ENCODE assay signal across 10 cellular contexts in the genomic region with DNA sequence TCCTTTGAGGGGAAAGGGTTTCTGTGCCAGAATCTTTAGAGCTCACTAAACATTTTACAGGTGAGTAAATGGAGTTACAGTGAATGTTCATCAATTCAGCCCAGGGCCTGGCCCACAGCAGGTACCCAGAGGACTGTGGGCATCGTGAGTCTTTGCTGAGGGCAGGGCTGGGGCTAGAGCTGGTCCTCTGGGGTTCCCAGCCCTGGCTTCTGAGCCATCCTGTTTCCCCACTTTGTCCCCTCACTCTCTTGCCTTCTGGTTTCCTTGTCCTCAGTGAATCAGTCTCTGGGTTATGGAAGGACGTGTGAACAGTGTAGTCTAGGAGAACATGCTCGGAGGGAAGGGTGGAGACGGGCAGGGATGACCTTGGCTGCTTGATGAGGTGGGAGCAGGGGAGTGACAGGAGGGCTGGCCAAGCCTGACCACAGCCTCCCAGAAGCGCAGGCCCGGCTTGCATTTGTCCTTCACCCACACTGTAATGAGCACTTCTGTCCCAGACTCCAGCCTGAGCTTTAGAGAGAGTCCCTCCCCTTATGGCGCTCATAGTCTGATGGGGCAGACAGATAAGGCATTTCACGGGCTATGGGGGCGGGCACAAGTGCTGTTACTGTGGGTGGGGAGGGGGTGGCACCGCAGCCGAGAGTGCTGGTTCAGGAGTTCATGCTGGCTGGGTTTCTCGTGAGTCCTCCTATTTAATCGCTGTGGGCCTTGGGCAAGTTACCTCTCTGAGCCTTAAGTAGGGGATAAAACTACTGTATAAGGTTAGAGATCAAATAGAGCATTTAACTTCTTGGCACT. TPM values are rescaled to one million over a fixed set of nuclear protein-coding genes. Genes with fewer than 3 reads are reported as not detected.
DNase-seq lines count a peak whose midpoint lies in the region; ATAC-seq, FAIRE-seq and TF ChIP-seq lines count a peak whose summit lies in the region.
"Had no signal": no experiment of that assay in that cellular context is flagged by ENCODE, and none has a peak within 500 bp of the region (broad histone marks: within the 10 kb centered on the region; RNA-seq: fewer than 3 reads in every experiment).

No MANE protein-coding gene starts in this region.

- no peak for TF ChIP-seq POLR2A in K562 (conservative IDR thresholded peaks at IDR 0.05)
- TF ChIP-seq POLR2A in upper lobe of left lung (IDR thresholded peaks at IDR 0.05): peak in 2 of 4 donors; percentile 18 to 77

- H3K27me3 ChIP-seq in K562 (ENCODE audit: control insufficient read depth in 2 of 2, insufficient read depth in 2 of 2, low read length in 2 of 2) (no peaks in the 10 kb centered on the region), upper lobe of left lung (no peaks in the 10 kb centered on the region)

- peaks cover 49% of the 10 kb centered on the region for H3K4me1 Mint-ChIP-seq in activated CD8-positive, alpha-beta memory T cell treated with anti-CD3 and anti-CD28 coated beads, Interleukin-2, amount 10 ng/mL, durations not matched to agents 7 days and 5 days
- peaks cover 53 to 91% (median 81%) of the 10 kb centered on the region in 4 donors for H3K4me1 Mint-ChIP-seq in naive thymus-derived CD8-positive, alpha-beta T cell

- H3K4me2 ChIP-seq in K562 (ENCODE audit: insufficient read depth, low read length): peak overlapping the region; percentile 34; the same call in 1 of the 2 replicates
- H3K4me2 ChIP-seq: A549 had no signal

- H3K4me3 ChIP-seq in K562: no peak overlapping the region
- H3K4me3 ChIP-seq in upper lobe of left lung: peak overlapping the region in 1 of 4 donors; percentile 9
- H3K4me3 ChIP-seq: A549 had no signal

- TF ChIP-seq CTCF in K562 (IDR thresholded peaks at IDR 0.05 in 2 of 3, conservative IDR thresholded peaks at IDR 0.05 in 1 of 3; ENCODE audit: insufficient read depth in 2 of 3, low read depth in 1 of 3, low read length in 3 of 3): no peak
- no peak for TF ChIP-seq CTCF in upper lobe of left lung (IDR thresholded peaks at IDR 0.05)

- no peak for TF ChIP-seq RAD21 in K562 (CRISPR knock-in tag; conservative IDR thresholded peaks at IDR 0.05 in 1 of 2, IDR thresholded peaks at IDR 0.05 in 1 of 2)

- intact Hi-C loops in K562 (cut with micrococcal nuclease): no loop called here

- H3K36me3 Mint-ChIP-seq in activated CD8-positive, alpha-beta memory T cell treated with anti-CD3 and anti-CD28 coated beads, Interleukin-2, amount 10 ng/mL, durations not matched to agents 7 days and 5 days: peaks cover 62% of the 10 kb centered on the region
- peaks cover 4 to 38% (median 30%) of the 10 kb centered on the region in 3 donors for H3K36me3 Mint-ChIP-seq in naive thymus-derived CD8-positive, alpha-beta T cell

- H3K79me2 ChIP-seq in K562 (ENCODE audit: control insufficient read depth, insufficient read depth, low read length): peaks cover 88% of the 10 kb centered on the region

- H3K9me3 ChIP-seq in K562 (replicated peaks; ENCODE audit: control insufficient read depth, insufficient read depth, low read depth, low read length): no peaks in the 10 kb centered on the region
- no peaks in the 10 kb centered on the region for H3K9me3 ChIP-seq in upper lobe of left lung
- H3K9me3 ChIP-seq: A549 had no signal

- peak overlapping the region; percentile 40 for H3K4me3 Mint-ChIP-seq in activated CD8-positive, alpha-beta memory T cell treated with anti-CD3 and anti-CD28 coated beads, Interleukin-2, amount 10 ng/mL, durations not matched to agents 7 days and 5 days
- H3K4me3 Mint-ChIP-seq in naive thymus-derived CD8-positive, alpha-beta T cell: peak overlapping the region; percentile 65 to 87 (median 76)
- H3K4me3 Mint-ChIP-seq: IgD-negative memory B cell had no signal

- H3K27me3 Mint-ChIP-seq in activated CD8-positive, alpha-beta memory T cell treated with anti-CD3 and anti-CD28 coated beads, Interleukin-2, amount 10 ng/mL, durations not matched to agents 7 days and 5 days: no peaks in the 10 kb centered on the region
- no peaks in the 10 kb centered on the region for H3K27me3 Mint-ChIP-seq in naive thymus-derived CD8-positive, alpha-beta T cell
- H3K27me3 Mint-ChIP-seq: IgD-negative memory B cell had no signal

- DNase-seq in activated CD8-positive, alpha-beta memory T cell treated with anti-CD3 and anti-CD28 coated beads, Interleukin-2, amount 10 ng/mL, durations not matched to agents 7 days and 5 days: peak; percentile 69
- DNase-seq in activated CD8-positive, alpha-beta memory T cell treated with anti-CD3 and anti-CD28 coated beads for 24 hours: no peak
- DNase-seq in K562 (ENCODE audit: extremely low read depth in 1 of 4, low spot score in 3 of 4): peak; percentile 64 to 81 (median 78)
- peak in 8 of 10 donors; percentile 43 to 72 (median 54) for DNase-seq in naive thymus-derived CD8-positive, alpha-beta T cell
- DNase-seq in upper lobe of left lung: peak in 1 of 2 donors; percentile 83
- no peak for DNase-seq in NK-92 (lab: John Stamatoyannopoulos, UW; ENCODE audit: unreplicated experiment)
- DNase-seq in NCI-H2171 (lab: John Stamatoyannopoulos, UW): no peak
- DNase-seq in mesenteric fat pad (ENCODE audit: low spot score): no peak

- H3K4me1 ChIP-seq in K562 (replicated peaks in 1 of 2; ENCODE audit: control insufficient read depth in 2 of 2, insufficient read depth in 2 of 2, low read length in 2 of 2): peaks cover 28 to 40% of the 10 kb centered on the region in 2 experiments
- peaks cover 26 to 68% (median 40%) of the 10 kb centered on the region in 4 donors for H3K4me1 ChIP-seq in upper lobe of left lung
- H3K4me1 ChIP-seq: A549 had no signal

- peaks cover 15% of the 10 kb centered on the region for H3K9me1 ChIP-seq in K562 (ENCODE audit: control insufficient read depth, insufficient read depth, low read length)

- H2AFZ ChIP-seq in K562 (ENCODE audit: low read depth, low read length): no peak overlapping the region

- WGBS in K562 (ENCODE audit: insufficient coverage, low coverage, missing lambda C conversion rate): 29% methylated on average over 13 of the region's 13 CpGs
- WGBS in upper lobe of left lung, 2 donors: 41 to 66% methylated on average over 12 of the region's 13 CpGs

- ATAC-seq in activated CD8-positive, alpha-beta memory T cell treated with anti-CD3 and anti-CD28 coated beads, Interleukin-2, amount 10 ng/mL, durations not matched to agents 7 days and 5 days: peak; percentile 87
- ATAC-seq in K562: peak; percentile 87
- peak; percentile 86 to 91 for ATAC-seq in naive thymus-derived CD8-positive, alpha-beta T cell
- peak; percentile 69 to 81 for ATAC-seq in upper lobe of left lung (ENCODE audit: low FRiP score in 2 of 2)
- ATAC-seq: A549 had no signal

- peak overlapping the region; percentile 53 for H3K27ac Mint-ChIP-seq in activated CD8-positive, alpha-beta memory T cell treated with anti-CD3 and anti-CD28 coated beads, Interleukin-2, amount 10 ng/mL, durations not matched to agents 7 days and 5 days
- H3K27ac Mint-ChIP-seq in naive thymus-derived CD8-positive, alpha-beta T cell: peak overlapping the region; percentile 84 to 95 (median 90)
- H3K27ac Mint-ChIP-seq: IgD-negative memory B cell had no signal

- peaks cover 92% of the 10 kb centered on the region; the same call in 2 of the 3 replicates for H3K36me3 ChIP-seq in K562 (ENCODE audit: control insufficient read depth, insufficient read depth, low read length)
- peaks cover 6 to 20% (median 15%) of the 10 kb centered on the region in 4 donors for H3K36me3 ChIP-seq in upper lobe of left lung

- no peak for TF ChIP-seq EP300 in K562 (IDR thresholded peaks at IDR 0.05; ENCODE audit: low read length)
- TF ChIP-seq EP300 in upper lobe of left lung (IDR thresholded peaks at IDR 0.05): no peak

- H3K9ac ChIP-seq in K562 (ENCODE audit: insufficient read depth in 1 of 2, low read depth in 2 of 2, low read length in 2 of 2): peak overlapping the region in 1 of 2 experiments; percentile 31; a peak in 1 of 4 replicates

- H3K9me3 Mint-ChIP-seq in activated CD8-positive, alpha-beta memory T cell treated with anti-CD3 and anti-CD28 coated beads, Interleukin-2, amount 10 ng/mL, durations not matched to agents 7 days and 5 days (ENCODE audit: low read depth): no peaks in the 10 kb centered on the region
- H3K9me3 Mint-ChIP-seq in naive thymus-derived CD8-positive, alpha-beta T cell: no peaks in the 10 kb centered on the region
- H3K9me3 Mint-ChIP-seq: IgD-negative memory B cell had no signal

- CTCF ChIA-PET in activated CD8-positive, alpha-beta memory T cell treated with anti-CD3 and anti-CD28 coated beads, Interleukin-2, amount 10 ng/mL, durations not matched to agents 7 days and 5 days (lab: Charles Lee): interaction anchor here (0.6 to 2.3 kb wide), 9 partner anchors 10 to 144 kb away, joined by 3 to 9 read pairs (median 4); no protein-coding TSS in a partner anchor
- CTCF ChIA-PET in K562 (lab: Yijun Ruan, JAX; ENCODE audit: low intra/inter-chr PET ratio): no interaction called here

- in situ Hi-C loops in K562 (cut with MboI): no loop called here

- FAIRE-seq in K562 (lab: Jason Lieb, UNC): peak; percentile 85
- FAIRE-seq: A549 had no signal

- H4K20me1 ChIP-seq in K562 (replicated peaks; ENCODE audit: control insufficient read depth, insufficient read depth, low read length): peaks cover 62% of the 10 kb centered on the region

- H3K27ac ChIP-seq in K562 (ENCODE audit: extremely low read depth, low read depth, low read length) (no peak overlapping the region; the same call in 2 of the 3 replicates), upper lobe of left lung (peak overlapping the region; percentile 78 to 83 (median 82))
- H3K27ac ChIP-seq: A549 had no signal

- BruUV-seq in K562 (replicated peaks; lab: Mats Ljungman, UMichigan): no TSS peak

- POLR2A ChIA-PET in K562 (lab: Yijun Ruan, JAX): interaction anchor here (0.5 to 3.1 kb wide), 9 partner anchors 7 to 88 kb away, joined by 3 to 28 read pairs (median 5); partner anchors contain the start of gene TBC1D14
- POLR2A ChIA-PET in naive thymus-derived CD8-positive, alpha-beta T cell (lab: Charles Lee): interaction anchor here (0.6 to 5.0 kb wide), 11 partner anchors 9 to 141 kb away, joined by 3 to 43 read pairs (median 5); partner anchors contain the start of genes GRPEL1 and TBC1D14

RNA-seq across cellular contexts. Expression of gene TBC1D14, which starts 17.3 kb away (rescaled TPM):
- total RNA-seq in activated CD8-positive, alpha-beta memory T cell treated with anti-CD3 and anti-CD28 coated beads, Interleukin-2, amount 10 ng/mL, durations not matched to agents 7 days and 5 days: 10 to 100 TPM; 49.0 to 49.1 TPM
- total RNA-seq in K562 (2011; cell fraction: chromatin; rRNA removed; ENCODE audit: low replicate concordance): 61.0 and 70.3 TPM in 2 replicates
- total RNA-seq in K562 (2011; cell fraction: nucleolus; rRNA removed): 50.4 and 54.0 TPM in 2 replicates
- total RNA-seq in K562 (2011; cell fraction: nucleoplasm; rRNA removed): 45.9 and 49.3 TPM in 2 replicates
- 50.2 and 54.4 TPM in 2 replicates for total RNA-seq in K562 (2014; rRNA removed)
- total RNA-seq in K562 (2014; rRNA removed; fragmentation: Illumina TruSeq; extraction: Trizol): 44.8 and 45.5 TPM in 2 replicates
- 55.8 and 57.7 TPM in 2 replicates for total RNA-seq in K562 (2015; rRNA removed; fragmentation: Illumina TruSeq; extraction: Trizol)
- total RNA-seq in K562 (2021): 55.4 and 59.6 TPM in 2 replicates
- 31.4 and 41.2 TPM in 2 replicates for polyA plus RNA-seq in K562 (2011; rRNA removed)
- polyA plus RNA-seq in K562 (2011; cell fraction: cytosol; rRNA removed): 37.0 and 43.7 TPM in 2 replicates
- polyA plus RNA-seq in K562 (2011; cell fraction: nucleus; rRNA removed): 37.0 and 46.2 TPM in 2 replicates
- 45.4 TPM in 2 replicates for polyA plus RNA-seq in K562 (2012)
- polyA plus RNA-seq in K562 (2014; fragmentation: Illumina TruSeq; extraction: Trizol): 46.2 and 47.7 TPM in 2 replicates
- polyA plus RNA-seq in K562 (2014; fragmentation: Nextera tagmentation; extraction: Ambion mirVana): 1 to 10 TPM; 2.1 to 2.7 TPM
- polyA plus RNA-seq in K562 (2014; rRNA removed): 43.3 and 50.8 TPM in 2 replicates
- 51.1 and 64.3 TPM in 2 replicates for polyA minus RNA-seq in K562 (2011; rRNA and poly(A)+ RNA removed)
- 29.6 and 35.1 TPM in 2 replicates for polyA minus RNA-seq in K562 (2011; cell fraction: cytosol; rRNA and poly(A)+ RNA removed)
- 26.1 and 34.0 TPM in 2 replicates for polyA minus RNA-seq in K562 (2011; cell fraction: nucleus; rRNA and poly(A)+ RNA removed)
- 10 to 100 TPM; 77.3 to 78.2 TPM for total RNA-seq in naive thymus-derived CD8-positive, alpha-beta T cell
- 10 to 100 TPM; 34.8 to 47.0 (median 36.7) TPM for polyA plus RNA-seq in naive thymus-derived CD8-positive, alpha-beta T cell
- 10 to 100 TPM; 47.7 to 61.8 (median 57.8) TPM for total RNA-seq in upper lobe of left lung
- total RNA-seq in mesenteric fat pad: 54.3 TPM

Comparison
In these comparisons a context has a peak if more than half of its experiments do, and no peak if none do; other contexts are left out.
1. DNase-seq: peak in activated CD8-positive, alpha-beta memory T cell treated with anti-CD3 and anti-CD28 coated beads, Interleukin-2, amount 10 ng/mL, durations not matched to agents 7 days and 5 days (single experiment), K562 (4 of 4) and naive thymus-derived CD8-positive, alpha-beta T cell (8 of 10); none in activated CD8-positive, alpha-beta memory T cell treated with anti-CD3 and anti-CD28 coated beads for 24 hours (single experiment), NK-92 (single experiment), NCI-H2171 (single experiment) and mesenteric fat pad (single experiment).
2. Peak in every context shown above with its lines, with median percentiles within 50 percentile points of each other: ATAC-seq.